In genomic region chr7:145692237-145692950, GRCh38 we compare ENCODE assay signal across 1 cellular context.
TF ChIP-seq lines count a peak whose summit lies in the region.

No MANE protein-coding gene starts in this region.

TF ChIP-seq in IMR-90, 13 proteins besides CTCF, POLR2A, EP300 and RAD21 (continued from another document):
- TF ChIP-seq MXI1 (IDR thresholded peaks at IDR 0.05; ENCODE audit: borderline replicate concordance, low read depth, low read length), result no peak
TF ChIP-seq in IMR-90: peak in this region for 0.
